22 cellular contexts compared by ENCODE assay signal in the genomic region with DNA sequence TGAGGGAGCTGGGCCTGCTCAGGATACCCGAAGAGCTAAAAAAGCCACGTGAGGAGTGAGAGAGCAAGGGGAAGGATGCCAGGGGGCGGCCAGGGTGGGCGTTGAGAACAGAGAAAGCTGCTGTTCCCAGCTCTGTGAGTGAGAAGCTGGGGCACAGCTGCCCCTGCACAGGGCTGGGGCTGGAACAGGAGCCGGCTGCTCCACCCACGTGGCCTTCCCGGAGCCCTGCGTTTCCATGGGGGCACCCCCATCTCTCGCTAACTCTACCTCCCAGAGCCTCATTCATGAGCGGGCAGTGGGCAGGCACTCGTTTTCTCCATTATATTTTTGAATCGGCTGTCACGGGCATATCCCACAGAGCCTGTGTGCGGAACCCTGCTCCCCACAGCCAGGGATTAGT. TPM values are rescaled to one million over a fixed set of nuclear protein-coding genes. Genes with fewer than 3 reads are reported as not detected.
"Had no signal": no experiment of that assay in that cellular context is flagged by ENCODE, and none has a peak within 500 bp of the region (broad histone marks: within the 10 kb centered on the region; RNA-seq: fewer than 3 reads in every experiment).

No MANE protein-coding gene starts in this region.

- H3K4me3 Mint-ChIP-seq: activated B cell treated with CpG ODN at 0.5 μM for 24 hours; activated CD4-positive, alpha-beta memory T cell treated with anti-CD3 and anti-CD28 coated beads for 36 hours; activated CD4-positive, alpha-beta T cell treated with anti-CD3 and anti-CD28 coated beads for 36 hours; naive B cell; stimulated activated naive CD8-positive, alpha-beta T cell treated with anti-CD3 and anti-CD28 coated beads, Interleukin-15, Interleukin-2, amounts not matched to agents 100 ng/mL and 50 ng/mL, for 24 hours; T-helper 1 cell treated with Interleukin-12 subunit alpha and Interleukin-12 subunit beta and Interleukin-4 antibody, amounts not matched to agents 30 μg/mL and 1 μg/mL, for 36 hours had no signal

- H3K4me1 Mint-ChIP-seq: activated B cell treated with CpG ODN at 0.5 μM for 24 hours; activated CD4-positive, alpha-beta T cell treated with anti-CD3 and anti-CD28 coated beads for 36 hours had no signal

- H3K27ac Mint-ChIP-seq: activated B cell treated with CpG ODN at 0.5 μM for 24 hours; activated CD4-positive, alpha-beta memory T cell treated with anti-CD3 and anti-CD28 coated beads for 36 hours; activated CD4-positive, alpha-beta T cell treated with anti-CD3 and anti-CD28 coated beads for 36 hours; naive B cell; progenitor cell of endocrine pancreas; stimulated activated naive CD8-positive, alpha-beta T cell treated with anti-CD3 and anti-CD28 coated beads, Interleukin-15, Interleukin-2, amounts not matched to agents 100 ng/mL and 50 ng/mL, for 24 hours; T-helper 1 cell treated with Interleukin-12 subunit alpha and Interleukin-12 subunit beta and Interleukin-4 antibody, amounts not matched to agents 30 μg/mL and 1 μg/mL, for 36 hours had no signal

- H3K9me3 Mint-ChIP-seq: activated B cell treated with CpG ODN at 0.5 μM for 24 hours; activated CD4-positive, alpha-beta memory T cell treated with anti-CD3 and anti-CD28 coated beads for 36 hours; naive B cell; stimulated activated naive CD8-positive, alpha-beta T cell treated with anti-CD3 and anti-CD28 coated beads, Interleukin-15, Interleukin-2, amounts not matched to agents 100 ng/mL and 50 ng/mL, for 24 hours; T-helper 1 cell treated with Interleukin-12 subunit alpha and Interleukin-12 subunit beta and Interleukin-4 antibody, amounts not matched to agents 30 μg/mL and 1 μg/mL, for 36 hours had no signal

- DNase-seq: activated B cell treated with CpG ODN at 0.5 μM for 24 hours; activated CD4-positive, alpha-beta memory T cell treated with anti-CD3 and anti-CD28 coated beads for 36 hours; activated CD4-positive, alpha-beta T cell treated with anti-CD3 and anti-CD28 coated beads for 36 hours; activated naive CD4-positive, alpha-beta T cell treated with Interleukin-2 at 50 U/mL for 16 hours; activated T-cell treated with anti-CD3 and anti-CD28 coated beads, Interleukin-2, amount 50 U/mL, for 48 hours; aorta; brain microvascular endothelial cell; esophagus squamous epithelium; heart left ventricle; islet precursor cell; left colon; mesendoderm; naive B cell; spleen; stimulated activated CD4-positive, alpha-beta T cell treated with anti-CD3 and anti-CD28 coated beads, Interleukin-4, amount 100 ng/mL, for 1 hour; thyroid gland; upper lobe of right lung had no signal

- ATAC-seq: activated CD4-positive, alpha-beta T cell treated with anti-CD3 and anti-CD28 coated beads for 36 hours; gastroesophageal sphincter; heart left ventricle; left colon; mucosa of descending colon; upper lobe of right lung had no signal

- H3K27me3 Mint-ChIP-seq: activated B cell treated with CpG ODN at 0.5 μM for 24 hours; activated CD4-positive, alpha-beta memory T cell treated with anti-CD3 and anti-CD28 coated beads for 36 hours; activated CD4-positive, alpha-beta T cell treated with anti-CD3 and anti-CD28 coated beads for 36 hours; naive B cell; progenitor cell of endocrine pancreas; stimulated activated naive CD8-positive, alpha-beta T cell treated with anti-CD3 and anti-CD28 coated beads, Interleukin-15, Interleukin-2, amounts not matched to agents 100 ng/mL and 50 ng/mL, for 24 hours had no signal

RNA-seq across cellular contexts. Expression of gene RFLNA, which starts 42.7 kb away (rescaled TPM):
- total RNA-seq: activated B cell treated with CpG ODN at 0.5 μM for 24 hours; activated CD4-positive, alpha-beta memory T cell treated with anti-CD3 and anti-CD28 coated beads for 36 hours; activated CD4-positive, alpha-beta T cell treated with anti-CD3 and anti-CD28 coated beads for 36 hours had no signal
